36 cellular contexts compared by ENCODE assay signal in genomic region chr10:90347239-90347638, GRCh38.
"Had no signal": no experiment of that assay in that cellular context is flagged by ENCODE, and none has a peak within 500 bp of the region (broad histone marks: within the 10 kb centered on the region; RNA-seq: fewer than 3 reads in every experiment).

No MANE protein-coding gene starts in this region.

- H3K27me3 ChIP-seq: body of pancreas, brain microvascular endothelial cell, breast epithelium had no signal

- DNase-seq: activated B cell treated with CpG ODN at 0.5 μM for 24 hours; activated CD4-positive, alpha-beta memory T cell treated with anti-CD3 and anti-CD28 coated beads for 36 hours; activated CD4-positive, alpha-beta T cell treated with anti-CD3 and anti-CD28 coated beads for 4 hours; activated CD4-positive, alpha-beta T cell treated with anti-CD3 and anti-CD28 coated beads, Interleukin-2, amount 10 ng/mL, durations not matched to agents 24 days and 14 days; activated CD4-positive, alpha-beta T cell treated with anti-CD3 and anti-CD28 coated beads, Interleukin-2, amount 50 U/mL, for 1 hour; activated CD4-positive, alpha-beta T cell treated with anti-CD3 and anti-CD28 coated beads, Interleukin-2, amount 50 U/mL, for 4 hours; activated CD4-positive, CD25-positive, alpha-beta regulatory T cell treated with anti-CD3 and anti-CD28 coated beads, Interleukin-2, amount 50 U/mL, for 72 hours; activated CD8-positive, alpha-beta memory T cell treated with anti-CD3 and anti-CD28 coated beads, Interleukin-2, amount 50 U/mL, for 4 hours; activated CD8-positive, alpha-beta T cell treated with anti-CD3 and anti-CD28 coated beads for 36 hours; activated effector memory CD4-positive, alpha-beta T cell treated with anti-CD3 and anti-CD28 coated beads, Interleukin-2, amount 50 U/mL, for 16 hours; activated gamma-delta T cell treated with Interleukin-2 at 50 U/mL for 16 hours; activated naive CD4-positive, alpha-beta T cell; activated naive CD4-positive, alpha-beta T cell treated with anti-CD3 and anti-CD28 coated beads for 36 hours; activated naive CD4-positive, alpha-beta T cell treated with anti-CD3 and anti-CD28 coated beads, Interleukin-2, amount 50 U/mL, for 16 hours; activated naive CD8-positive, alpha-beta T cell treated with anti-CD3 and anti-CD28 coated beads for 36 hours; activated T-cell treated with anti-CD3 and anti-CD28 coated beads for 4 hours; activated T-cell treated with anti-CD3 and anti-CD28 coated beads, Interleukin-2, amount 50 U/mL, for 1 hour; activated T-cell treated with anti-CD3 and anti-CD28 coated beads, Interleukin-2, amount 50 U/mL, for 4 hours; activated T-cell treated with anti-CD3 and anti-CD28 coated beads, Interleukin-2, amount 50 U/mL, for 72 hours; adrenal gland; amniotic stem cell; aorta; body of pancreas; brain microvascular endothelial cell; central memory CD4-positive, alpha-beta T cell; T-helper 2 cell; T-helper 9 cell had no signal

- H3K27me3 Mint-ChIP-seq: activated CD4-positive, alpha-beta memory T cell treated with anti-CD3 and anti-CD28 coated beads for 36 hours; activated CD4-positive, alpha-beta T cell treated with anti-CD3 and anti-CD28 coated beads, Interleukin-2, amount 10 ng/mL, durations not matched to agents 24 days and 14 days; activated naive CD8-positive, alpha-beta T cell treated with anti-CD3 and anti-CD28 coated beads for 36 hours; activated T-helper 17 cell treated with anti-CD3 and anti-CD28 coated beads, Interleukin-2, amount 50 U/mL, for 72 hours had no signal

- H3K36me3 Mint-ChIP-seq: activated CD4-positive, alpha-beta memory T cell treated with anti-CD3 and anti-CD28 coated beads for 36 hours; activated naive CD4-positive, alpha-beta T cell treated with anti-CD3 and anti-CD28 coated beads, Interleukin-2, amount 50 U/mL, for 72 hours; activated naive CD8-positive, alpha-beta T cell treated with anti-CD3 and anti-CD28 coated beads for 36 hours had no signal

- ATAC-seq: activated CD8-positive, alpha-beta T cell treated with anti-CD3 and anti-CD28 coated beads for 36 hours; activated naive CD4-positive, alpha-beta T cell treated with anti-CD3 and anti-CD28 coated beads, Interleukin-2, amount 50 U/mL, for 72 hours; activated T-cell treated with anti-CD3 and anti-CD28 coated beads, Interleukin-2, amount 50 U/mL, for 4 hours; activated T-cell treated with anti-CD3 and anti-CD28 coated beads, Interleukin-2, amount 50 U/mL, for 72 hours; activated T-helper 17 cell treated with anti-CD3 and anti-CD28 coated beads, Interleukin-2, amount 50 U/mL, for 72 hours; body of pancreas had no signal

- H3K36me3 ChIP-seq: adrenal gland, brain microvascular endothelial cell, breast epithelium had no signal

- H3K9me3 Mint-ChIP-seq: activated B cell treated with CpG ODN at 0.5 μM for 24 hours; activated CD4-positive, alpha-beta memory T cell treated with anti-CD3 and anti-CD28 coated beads for 36 hours; activated CD4-positive, alpha-beta T cell treated with anti-CD3 and anti-CD28 coated beads, Interleukin-2, amount 10 ng/mL, durations not matched to agents 24 days and 14 days; activated CD8-positive, alpha-beta T cell treated with anti-CD3 and anti-CD28 coated beads for 36 hours; activated naive CD4-positive, alpha-beta T cell treated with anti-CD3 and anti-CD28 coated beads for 36 hours; activated naive CD8-positive, alpha-beta T cell treated with anti-CD3 and anti-CD28 coated beads for 36 hours; activated T-cell treated with anti-CD3 and anti-CD28 coated beads, Interleukin-2, amount 50 U/mL, for 4 hours; activated T-helper 1 cell treated with anti-CD3 and anti-CD28 coated beads, Interleukin-12 subunit alpha, Interleukin-12 subunit beta, Interleukin-2, Interleukin-4 antibody, amounts not matched to agents 30 ng/mL and 10 ng/mL and 1 ng/mL, durations not matched to agents 14 hours and 24 hours and 36 hours; activated T-helper 17 cell treated with anti-CD3 and anti-CD28 coated beads, Interleukin-2, amount 50 U/mL, for 72 hours; T-helper 1 cell treated with Interleukin-12 subunit alpha and Interleukin-12 subunit beta and Interleukin-4 antibody, amounts not matched to agents 30 μg/mL and 1 μg/mL, for 36 hours; T-helper 2 cell treated with Interferon-gamma antibody and Interleukin-4, amounts not matched to agents 5 μg/mL and 100 μg/mL, for 36 hours had no signal

- H3K4me3 Mint-ChIP-seq: activated B cell treated with CpG ODN at 0.5 μM for 24 hours; activated CD4-positive, alpha-beta memory T cell treated with anti-CD3 and anti-CD28 coated beads for 36 hours; activated CD4-positive, alpha-beta T cell treated with anti-CD3 and anti-CD28 coated beads, Interleukin-2, amount 10 ng/mL, durations not matched to agents 24 days and 14 days; activated CD8-positive, alpha-beta T cell treated with anti-CD3 and anti-CD28 coated beads for 36 hours; activated naive CD4-positive, alpha-beta T cell treated with anti-CD3 and anti-CD28 coated beads for 36 hours; activated naive CD8-positive, alpha-beta T cell treated with anti-CD3 and anti-CD28 coated beads for 36 hours; activated T-cell treated with anti-CD3 and anti-CD28 coated beads, Interleukin-2, amount 50 U/mL, for 4 hours; activated T-cell treated with anti-CD3 and anti-CD28 coated beads, Interleukin-2, amount 50 U/mL, for 72 hours; activated T-helper 1 cell treated with anti-CD3 and anti-CD28 coated beads, Interleukin-12 subunit alpha, Interleukin-12 subunit beta, Interleukin-2, Interleukin-4 antibody, amounts not matched to agents 30 ng/mL and 10 ng/mL and 1 ng/mL, durations not matched to agents 14 hours and 24 hours and 36 hours; activated T-helper 17 cell treated with anti-CD3 and anti-CD28 coated beads, Interleukin-2, amount 50 U/mL, for 72 hours; T-helper 1 cell treated with Interleukin-12 subunit alpha and Interleukin-12 subunit beta and Interleukin-4 antibody, amounts not matched to agents 30 μg/mL and 1 μg/mL, for 36 hours; T-helper 2 cell treated with Interferon-gamma antibody and Interleukin-4, amounts not matched to agents 5 μg/mL and 100 μg/mL, for 36 hours had no signal

- H3K4me1 Mint-ChIP-seq: activated B cell treated with CpG ODN at 0.5 μM for 24 hours; activated CD4-positive, alpha-beta T cell treated with anti-CD3 and anti-CD28 coated beads, Interleukin-2, amount 10 ng/mL, durations not matched to agents 24 days and 14 days; activated naive CD8-positive, alpha-beta T cell treated with anti-CD3 and anti-CD28 coated beads for 36 hours; activated T-helper 17 cell treated with anti-CD3 and anti-CD28 coated beads, Interleukin-2, amount 50 U/mL, for 72 hours had no signal

- FAIRE-seq: astrocyte, TTC549 had no signal

- H3K27ac ChIP-seq: adrenal gland, body of pancreas, brain microvascular endothelial cell, breast epithelium, VCaP had no signal

- H3K27ac Mint-ChIP-seq: activated B cell treated with CpG ODN at 0.5 μM for 24 hours; activated CD4-positive, alpha-beta memory T cell treated with anti-CD3 and anti-CD28 coated beads for 36 hours; activated CD4-positive, alpha-beta T cell treated with anti-CD3 and anti-CD28 coated beads, Interleukin-2, amount 10 ng/mL, durations not matched to agents 24 days and 14 days; activated CD8-positive, alpha-beta T cell treated with anti-CD3 and anti-CD28 coated beads for 36 hours; activated naive CD4-positive, alpha-beta T cell treated with anti-CD3 and anti-CD28 coated beads for 36 hours; activated naive CD4-positive, alpha-beta T cell treated with anti-CD3 and anti-CD28 coated beads, Interleukin-2, amount 50 U/mL, for 72 hours; activated naive CD8-positive, alpha-beta T cell treated with anti-CD3 and anti-CD28 coated beads for 36 hours; activated T-cell treated with anti-CD3 and anti-CD28 coated beads, Interleukin-2, amount 50 U/mL, for 72 hours; activated T-helper 1 cell treated with anti-CD3 and anti-CD28 coated beads, Interleukin-12 subunit alpha, Interleukin-12 subunit beta, Interleukin-2, Interleukin-4 antibody, amounts not matched to agents 30 ng/mL and 10 ng/mL and 1 ng/mL, durations not matched to agents 14 hours and 24 hours and 36 hours; activated T-helper 17 cell treated with anti-CD3 and anti-CD28 coated beads, Interleukin-2, amount 50 U/mL, for 72 hours; T-helper 1 cell treated with Interleukin-12 subunit alpha and Interleukin-12 subunit beta and Interleukin-4 antibody, amounts not matched to agents 30 μg/mL and 1 μg/mL, for 36 hours; T-helper 2 cell treated with Interferon-gamma antibody and Interleukin-4, amounts not matched to agents 5 μg/mL and 100 μg/mL, for 36 hours had no signal

- H3K9me3 ChIP-seq: adrenal gland, body of pancreas, breast epithelium had no signal

- H3K4me3 ChIP-seq: adrenal gland, body of pancreas, breast epithelium had no signal

- H3K4me1 ChIP-seq: adrenal gland, body of pancreas, breast epithelium had no signal
